Comparison of ENCODE assay signal across 8 cellular contexts in genomic region chr15:71115567-71116351, GRCh38. TPM values are rescaled to one million over a fixed set of nuclear protein-coding genes. Genes with fewer than 3 reads are reported as not detected.
DNase-seq lines count a peak whose midpoint lies in the region; ATAC-seq and TF ChIP-seq lines count a peak whose summit lies in the region.

No MANE protein-coding gene starts in this region.

- TF ChIP-seq CTCF in C4-2B (conservative IDR thresholded peaks at IDR 0.05) (peak; percentile 85), foreskin keratinocyte (conservative IDR thresholded peaks at IDR 0.05) (no peak), ovary (IDR thresholded peaks at IDR 0.05) (no peak)

- intact Hi-C loops in ovary (cut with DNase I): loop anchor here in 2 of 4 donors (10.0 kb wide), 2 partner anchors 269 to 329 kb away; no protein-coding TSS in a partner anchor

- H3K4me1 ChIP-seq in foreskin keratinocyte (peaks cover 32% of the 10 kb centered on the region), ovary (ENCODE audit: insufficient read depth) (no peaks in the 10 kb centered on the region)

- peak; percentile 4 to 10 for DNase-seq in activated CD4-positive, alpha-beta T cell treated with anti-CD3 and anti-CD28 coated beads, Interleukin-2, amount 50 U/mL, for 48 hours
- DNase-seq in foreskin keratinocyte: no peak
- DNase-seq in ovary: peak in 4 of 5 donors; percentile 26 to 65 (median 36)
- no peak for DNase-seq in nucleus accumbens (lab: John Stamatoyannopoulos, UW)
- DNase-seq in DMS79 treated with DMSO at 0.1 percent for 48 hours (lab: John Stamatoyannopoulos, UW): no peak

- WGBS in ovary, 3 donors: 3 to 6% (median 5%) methylated on average over 70 to 93 of the region's 93 CpGs

- H3K36me3 ChIP-seq in ovary: no peaks in the 10 kb centered on the region

- no peaks in the 10 kb centered on the region for H3K27me3 ChIP-seq in foreskin keratinocyte
- no peaks in the 10 kb centered on the region for H3K27me3 ChIP-seq in ovary

- TF ChIP-seq EP300 in ovary (IDR thresholded peaks at IDR 0.05): no peak

- no peak for TF ChIP-seq POLR2A in ovary (IDR thresholded peaks at IDR 0.05)

- no peaks in the 10 kb centered on the region for H3K9me3 ChIP-seq in ovary

- peak overlapping the region; percentile 56 for H3K27ac ChIP-seq in C4-2B
- peak overlapping the region; percentile 83 for H3K27ac ChIP-seq in foreskin keratinocyte
- no peak overlapping the region for H3K27ac ChIP-seq in ovary

- ATAC-seq in GM19351 (IDR thresholded peaks at IDR 0.05; ENCODE audit: unreplicated experiment) (peak; percentile 57), HG03571 (IDR thresholded peaks at IDR 0.05; ENCODE audit: unreplicated experiment) (peak; percentile 37), foreskin keratinocyte (peak; percentile 54)

- peak overlapping the region; percentile 51 for H3K4me3 ChIP-seq in ovary

RNA-seq across cellular contexts. Expression of gene THSD4, which starts 0.5 kb away (rescaled TPM):
- total RNA-seq in foreskin keratinocyte: 44.0 and 56.5 TPM in 2 replicates
- polyA plus RNA-seq in foreskin keratinocyte: 18.0 and 21.0 TPM in 2 replicates
- total RNA-seq in ovary: 10 to 100 TPM in 4 of 7 donors, 1 to 10 TPM in 3; 3.2 to 53.4 (median 13.5) TPM
- polyA plus RNA-seq in ovary: 10 to 100 TPM in 1 of 2 donors, 1 to 10 TPM in 1; 3.6 to 13.7 TPM

Comparison
In these comparisons a context has a peak if more than half of its experiments do, and no peak if none do; other contexts are left out.
1. H3K27ac ChIP-seq: peak in C4-2B (single experiment) and foreskin keratinocyte (single experiment); none in ovary (0 of 2).
2. DNase-seq: peak in activated CD4-positive, alpha-beta T cell treated with anti-CD3 and anti-CD28 coated beads, Interleukin-2, amount 50 U/mL, for 48 hours (2 of 2) and ovary (4 of 5); none in foreskin keratinocyte (0 of 2), nucleus accumbens (0 of 56) and DMS79 treated with DMSO at 0.1 percent for 48 hours (single experiment).
3. Peak in every context shown above with its lines, with median percentiles within 50 percentile points of each other: ATAC-seq.